26 cellular contexts compared by ENCODE assay signal in genomic region chr4:78493731-78494130, GRCh38.
"Had no signal": no experiment of that assay in that cellular context is flagged by ENCODE, and none has a peak within 500 bp of the region (broad histone marks: within the 10 kb centered on the region; RNA-seq: fewer than 3 reads in every experiment).

No MANE protein-coding gene starts in this region.

- H3K4me3 ChIP-seq: colonic mucosa, esophagus squamous epithelium, gastrocnemius medialis, heart right ventricle, left lung, lower lobe of right lung had no signal

- H3K27me3 ChIP-seq: colonic mucosa, esophagus squamous epithelium, gastrocnemius medialis, heart right ventricle, left lung had no signal

- H3K4me1 Mint-ChIP-seq: endodermal cell had no signal

- H3K27ac ChIP-seq: colonic mucosa, epithelial cell of prostate, esophagus squamous epithelium, gastrocnemius medialis, heart right ventricle, left lung, lower lobe of right lung had no signal

- H3K27ac Mint-ChIP-seq: dendritic cell treated with granulocyte-macrophage colony-stimulating factor and Interleukin-4, amounts not matched to agents 40 ng/mL and 50 ng/mL, for 4 days; effector memory CD8-positive, alpha-beta T cell; endodermal cell had no signal

- FAIRE-seq: endometrium, islet of Langerhans, keratinocyte had no signal

- DNase-seq: colonic mucosa; cortex of kidney; effector CD8-positive, alpha-beta T cell; effector memory CD8-positive, alpha-beta T cell; endodermal cell; erythroblast; esophagus squamous epithelium; foreskin fibroblast; foreskin melanocyte; gastrocnemius medialis; glutamatergic neuron; head of caudate nucleus; heart right ventricle; hippocampal formation; left cardiac atrium; left lung; left ventricle myocardium superior; lower lobe of right lung; mesendoderm; midbrain had no signal

- H3K9me3 ChIP-seq: colonic mucosa, esophagus squamous epithelium, gastrocnemius medialis, heart right ventricle, left lung, lower lobe of right lung had no signal

- H3K36me3 ChIP-seq: colonic mucosa, esophagus squamous epithelium, gastrocnemius medialis, heart right ventricle, left lung, lower lobe of right lung had no signal

- H3K9me3 Mint-ChIP-seq: endodermal cell had no signal

- H3K4me1 ChIP-seq: colonic mucosa, esophagus squamous epithelium, gastrocnemius medialis, heart right ventricle, left lung, lower lobe of right lung had no signal

- ATAC-seq: effector memory CD8-positive, alpha-beta T cell; esophagus mucosa; gastrocnemius medialis; heart right ventricle; left cardiac atrium; left lung; left ventricle myocardium superior; lower lobe of right lung had no signal

- H3K27me3 Mint-ChIP-seq: dendritic cell treated with granulocyte-macrophage colony-stimulating factor and Interleukin-4, amounts not matched to agents 40 ng/mL and 50 ng/mL, for 4 days had no signal

- H3K4me3 Mint-ChIP-seq: dendritic cell treated with granulocyte-macrophage colony-stimulating factor and Interleukin-4, amounts not matched to agents 40 ng/mL and 50 ng/mL, for 4 days; effector memory CD8-positive, alpha-beta T cell; endodermal cell had no signal
